Comparison of ENCODE assay signal across 27 cellular contexts in the genomic region with DNA sequence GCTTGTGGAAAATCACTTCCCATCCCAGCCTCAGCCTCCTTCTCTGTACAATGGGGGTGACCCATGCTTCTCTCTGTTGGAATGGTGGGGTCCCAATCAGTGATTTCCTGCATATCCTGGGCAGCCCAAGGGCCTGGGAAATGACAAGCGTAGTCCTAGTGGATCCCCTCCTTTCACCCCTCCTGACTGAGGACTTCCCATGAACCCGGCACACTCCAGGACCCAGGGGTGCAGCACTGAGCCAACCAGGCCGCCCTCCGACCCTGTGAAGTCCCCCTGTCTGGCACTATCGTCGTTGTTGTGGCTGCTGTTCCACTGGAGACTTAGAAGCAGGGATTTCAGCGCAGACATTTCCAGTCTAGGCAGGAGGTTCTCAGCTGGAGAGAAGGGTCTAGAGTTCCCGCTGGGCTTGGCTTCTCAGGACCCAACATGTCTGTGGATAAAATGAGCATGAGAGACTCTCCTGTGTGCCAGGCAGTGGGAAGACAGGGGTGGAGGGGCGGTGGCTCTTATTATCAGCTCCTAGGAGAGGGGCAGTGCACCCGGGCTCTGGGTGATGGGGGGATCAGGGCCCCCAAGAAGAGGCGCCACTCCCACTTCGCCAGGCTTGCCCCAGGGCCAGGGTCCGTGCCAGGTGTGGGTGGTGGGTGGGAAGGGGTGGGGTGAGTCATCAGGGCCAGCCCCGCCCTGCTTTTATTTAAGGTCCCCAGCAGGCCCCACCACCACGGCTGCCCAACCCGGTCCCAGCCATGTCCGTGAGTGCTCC. TPM values are rescaled to one million over a fixed set of nuclear protein-coding genes. Genes with fewer than 3 reads are reported as not detected.
DNase-seq lines count a peak whose midpoint lies in the region; ATAC-seq lines count a peak whose summit lies in the region.
"Had no signal": no experiment of that assay in that cellular context is flagged by ENCODE, and none has a peak within 500 bp of the region (broad histone marks: within the 10 kb centered on the region; RNA-seq: fewer than 3 reads in every experiment).

LGALS7B (plus strand) TSS at position 723 of the 766 bp plus-strand sequence; CDS start at position 750, 27 bp downstream.

- no peaks in the 10 kb centered on the region for H3K27me3 ChIP-seq in Karpas-422 (ENCODE audit: low read length)
- H3K27me3 ChIP-seq in neuronal stem cell (ENCODE audit: control insufficient read depth in 3 of 3, insufficient read depth in 3 of 3, low read depth in 1 of 3, low read length in 3 of 3) = peaks cover 0 to 1% (median 0%) of the 10 kb centered on the region in 3 experiments
- H3K27me3 ChIP-seq: ascending aorta had no signal

- H3K36me3 ChIP-seq in Karpas-422 (ENCODE audit: insufficient read depth, low read length) (no peaks in the 10 kb centered on the region), neuronal stem cell (replicated peaks in 1 of 2; ENCODE audit: control insufficient read depth in 2 of 2, insufficient read depth in 2 of 2, low read length in 2 of 2) (no peaks in the 10 kb centered on the region)
- H3K36me3 ChIP-seq: ascending aorta had no signal

- no peak within 1 kb of the TSS for H2BK15ac ChIP-seq in neuronal stem cell (ENCODE audit: low read length)

- H3K4me3 ChIP-seq in Karpas-422 (ENCODE audit: low read length) = no peak within 1 kb of the TSS
- H3K4me3 ChIP-seq in neuronal stem cell (ENCODE audit: low read length in 2 of 2) = no peak within 1 kb of the TSS
- H3K4me3 ChIP-seq: ascending aorta, GM12878, GM23248 had no signal

- no peak within 1 kb of the TSS for H3K23ac ChIP-seq in neuronal stem cell (ENCODE audit: low read depth, low read length, poor library complexity)

- no peak within 1 kb of the TSS for H2BK5ac ChIP-seq in neuronal stem cell (ENCODE audit: low read length)

- H3K9me3 ChIP-seq in Karpas-422 (ENCODE audit: low read length) = no peaks in the 10 kb centered on the region
- no peaks in the 10 kb centered on the region for H3K9me3 ChIP-seq in neuronal stem cell (replicated peaks in 1 of 2; ENCODE audit: control insufficient read depth in 2 of 2, insufficient read depth in 1 of 2, low read depth in 1 of 2, low read length in 2 of 2)
- H3K9me3 ChIP-seq: ascending aorta had no signal

- ATAC-seq in esophagus mucosa (peak; percentile 44), HG03139 (IDR thresholded peaks at IDR 0.05; ENCODE audit: unreplicated experiment) (no peak)
- ATAC-seq: GM12878, left ventricle myocardium superior had no signal

- H2AFZ ChIP-seq in Karpas-422 (ENCODE audit: low read length) (no peak within 1 kb of the TSS), neuronal stem cell (ENCODE audit: low read length) (peak within 1 kb of the TSS; percentile 59)
- H2AFZ ChIP-seq: GM23248 had no signal

- H2BK12ac ChIP-seq in neuronal stem cell (ENCODE audit: low read length) = no peak within 1 kb of the TSS

- H3K27ac ChIP-seq in Karpas-422 (ENCODE audit: low read length) (no peak within 1 kb of the TSS), neuronal stem cell (replicated peaks; ENCODE audit: low read length) (no peak within 1 kb of the TSS)
- H3K27ac ChIP-seq: ascending aorta, GM23248 had no signal

- no peaks in the 10 kb centered on the region for H3K79me2 ChIP-seq in Karpas-422 (ENCODE audit: low read length)

- no peaks in the 10 kb centered on the region for H3K9me2 ChIP-seq in Karpas-422 (replicated peaks; ENCODE audit: insufficient read depth, low read length)

- H3K4me2 ChIP-seq in Karpas-422 (ENCODE audit: low read depth, low read length, poor library complexity, severe bottlenecking) = no peak within 1 kb of the TSS
- H3K4me2 ChIP-seq in neuronal stem cell (ENCODE audit: insufficient read depth, low read length, poor library complexity, severe bottlenecking) = no peak within 1 kb of the TSS

- H4K91ac ChIP-seq in neuronal stem cell (ENCODE audit: low read depth, low read length, poor library complexity) = no peak within 1 kb of the TSS

- H3K9ac ChIP-seq in Karpas-422 (ENCODE audit: low read length) (no peak within 1 kb of the TSS), neuronal stem cell (ENCODE audit: low read depth, low read length, poor library complexity) (no peak within 1 kb of the TSS)
- H3K9ac ChIP-seq: GM23248 had no signal

- peak within 1 kb of the TSS; percentile 39 for H2BK120ac ChIP-seq in neuronal stem cell (ENCODE audit: low read depth, low read length)

- H4K8ac ChIP-seq in neuronal stem cell (ENCODE audit: low read depth, low read length) = no peak within 1 kb of the TSS

- H4K20me1 ChIP-seq in Karpas-422 (ENCODE audit: insufficient read depth, low read depth, low read length) = no peaks in the 10 kb centered on the region

- H3K4ac ChIP-seq in neuronal stem cell (ENCODE audit: low read length) = no peak within 1 kb of the TSS

- peak; percentile 2 for DNase-seq in AG08396 (ENCODE audit: low spot score)
- DNase-seq in Karpas-422 = peak; percentile 36
- DNase-seq in neuronal stem cell (ENCODE audit: low spot score) = no peak
- DNase-seq in inferior parietal cortex (ENCODE audit: extremely low spot score) = no peak
- DNase-seq in OCI-M2 (lab: John Stamatoyannopoulos, UW; ENCODE audit: unreplicated experiment) = no peak
- no peak for DNase-seq in AG20443 (ENCODE audit: low spot score)
- DNase-seq: activated CD4-positive, alpha-beta T cell treated with anti-CD3 and anti-CD28 coated beads, Interleukin-2, amount 50 U/mL, for 4 hours; activated naive CD4-positive, alpha-beta T cell treated with Interleukin-2 at 50 U/mL for 16 hours; activated T-cell treated with anti-CD3 and anti-CD28 coated beads, Interleukin-2, amount 50 U/mL, for 24 hours; CD4-positive, CD25-positive, alpha-beta regulatory T cell; GM23248; left ventricle myocardium superior; NCI-H1930; NCI-H226; NCI-H774; occipital lobe; SHP77 treated with DMSO at 0.1 percent for 48 hours; stimulated activated CD4-positive, alpha-beta T cell treated with anti-CD3 and anti-CD28 coated beads, Interleukin-12 subunit alpha, Interleukin-12 subunit beta, amount 100 ng/mL, for 4 hours; substantia nigra; T-helper 1 cell had no signal

- no peaks in the 10 kb centered on the region for H3K4me1 ChIP-seq in Karpas-422 (ENCODE audit: low read length)
- peaks cover 0 to 1% of the 10 kb centered on the region in 2 donors for H3K4me1 ChIP-seq in neuronal stem cell (ENCODE audit: control insufficient read depth in 2 of 2, insufficient read depth in 1 of 2, low read depth in 1 of 2, low read length in 2 of 2)

- no peak within 1 kb of the TSS for H2AK5ac ChIP-seq in neuronal stem cell (ENCODE audit: low read depth, low read length)

- peak within 1 kb of the TSS; percentile 48 for H3K18ac ChIP-seq in neuronal stem cell (ENCODE audit: low read length)

- H3K14ac ChIP-seq in neuronal stem cell (ENCODE audit: low read length) = peak within 1 kb of the TSS; percentile 1

- WGBS in neuronal stem cell (ENCODE audit: extremely low coverage in 2 of 2, insufficient read length in 2 of 2, insufficient replicate concordance in 1 of 2), 2 donors = no CpG with 5 or more reads among the region's 17 CpGs

- H3K79me1 ChIP-seq in neuronal stem cell (ENCODE audit: low read depth, low read length) = peaks cover 2% of the 10 kb centered on the region

RNA-seq across cellular contexts. Expression of gene LGALS7B, which starts in this region (rescaled TPM):
- total RNA-seq in Karpas-422 (2014; rRNA removed; shearing (Covaris generic); ENCODE audit: low replicate concordance) = not detected in 2 replicates
- total RNA-seq in esophagus mucosa = 886 TPM
- polyA plus RNA-seq in neuronal stem cell (2013, experiment 1 of 2) = not detected
- polyA plus RNA-seq in neuronal stem cell (2013, experiment 2 of 2) = not detected
- total RNA-seq: ascending aorta; CD4-positive, CD25-positive, alpha-beta regulatory T cell; glomerular endothelial cell; GM12878; GM23248; HT-29; left ventricle myocardium superior; occipital lobe had no signal
- polyA plus RNA-seq: AG04450; CD4-positive, CD25-positive, alpha-beta regulatory T cell; GM12878; GM23248 had no signal

Comparison
In these comparisons a context has a peak if more than half of its experiments do, and no peak if none do; other contexts are left out.
1. RNA of gene LGALS7B (total RNA-seq): 886 TPM in esophagus mucosa (single experiment); not detected in Karpas-422; every median in the first group is over 100 times any median in the second.
2. Peak in DNase-seq in Karpas-422; RNA of the gene not detected or under 1 TPM.